Comparison of ENCODE assay signal across 8 cellular contexts in genomic region chr2:6917761-6918421, GRCh38. TPM values are rescaled to one million over a fixed set of nuclear protein-coding genes. Genes with fewer than 3 reads are reported as not detected.
DNase-seq lines count a peak whose midpoint lies in the region; ATAC-seq, FAIRE-seq and TF ChIP-seq lines count a peak whose summit lies in the region.

No MANE protein-coding gene starts in this region.

- H3K27me3 ChIP-seq in MG63: no peaks in the 10 kb centered on the region
- H3K27me3 ChIP-seq in mononuclear cell (ENCODE audit: insufficient read depth, low read length): no peaks in the 10 kb centered on the region
- H3K27me3 ChIP-seq in aorta (ENCODE audit: control insufficient read depth in 1 of 2, insufficient read depth in 2 of 2, low read length in 1 of 2): no peaks in the 10 kb centered on the region

- H3K36me3 ChIP-seq in MG63: no peaks in the 10 kb centered on the region
- H3K36me3 ChIP-seq in aorta (ENCODE audit: control insufficient read depth in 1 of 2, insufficient read depth in 2 of 2, low read length in 1 of 2): no peaks in the 10 kb centered on the region

- peak; percentile 17 for ATAC-seq in GM21390 (IDR thresholded peaks at IDR 0.05; ENCODE audit: unreplicated experiment)
- peak; percentile 30 for ATAC-seq in aorta (ENCODE audit: low FRiP score)

- H3K4me1 ChIP-seq in mononuclear cell (ENCODE audit: insufficient read depth, low read length) (peaks cover 27% of the 10 kb centered on the region), aorta (ENCODE audit: control insufficient read depth in 1 of 2, insufficient read depth in 2 of 2, low read length in 2 of 2) (no peaks in the 10 kb centered on the region)

- TF ChIP-seq CTCF in choroid plexus epithelial cell (conservative IDR thresholded peaks at IDR 0.05; ENCODE audit: low read depth, low read length) (no peak), D721Med (IDR thresholded peaks at IDR 0.05; ENCODE audit: insufficient read depth, missing control alignments) (no peak)

- peak; percentile 39 for DNase-seq in COLO668 (lab: John Stamatoyannopoulos, UW; ENCODE audit: unreplicated experiment)
- no peak for DNase-seq in MG63
- DNase-seq in choroid plexus epithelial cell (ENCODE audit: low read depth): no peak
- DNase-seq in aorta: peak in 1 of 2 donors; percentile 81
- no peak for DNase-seq in D721Med (ENCODE audit: insufficient read length, low spot score)
- DNase-seq in NCI-H128 (lab: John Stamatoyannopoulos, UW; ENCODE audit: unreplicated experiment): no peak

- no peaks in the 10 kb centered on the region for H3K9me3 ChIP-seq in MG63
- no peaks in the 10 kb centered on the region for H3K9me3 ChIP-seq in mononuclear cell (ENCODE audit: low read depth, low read length)
- H3K9me3 ChIP-seq in aorta (ENCODE audit: control insufficient read depth, low read length): no peaks in the 10 kb centered on the region

- intact Hi-C loops in aorta (cut with DNase I): loop anchor here in 1 of 2 donors (10.0 kb wide), 1 partner anchor 127 kb away; no protein-coding TSS in a partner anchor

- H3K4me3 ChIP-seq in MG63 (peak overlapping the region; percentile 38), choroid plexus epithelial cell (ENCODE audit: low read depth, low read length) (peak overlapping the region; percentile 66), mononuclear cell (ENCODE audit: low read length) (peak overlapping the region; percentile 58), aorta (ENCODE audit: low read length in 2 of 2) (peak overlapping the region; percentile 50 to 66)

- H3K27ac ChIP-seq in aorta (ENCODE audit: low read depth in 1 of 2, low read length in 2 of 2): no peak overlapping the region

- FAIRE-seq in D721Med (lab: Jason Lieb, UNC): no peak

- WGBS in aorta, 2 donors: 0 to 1% methylated on average over 38 to 68 of the region's 68 CpGs

RNA-seq across cellular contexts. Expression of gene RNF144A, which starts 0.7 kb away (rescaled TPM):
- total RNA-seq in MG63 (2014; rRNA removed; shearing (Covaris generic); ENCODE audit: low replicate concordance): 1.1 and 4.6 TPM in 2 replicates
- 22.8 TPM for total RNA-seq in mononuclear cell
- 10 to 100 TPM in 1 of 2 donors, 1 to 10 TPM in 1; 6.7 to 27.6 TPM for total RNA-seq in aorta
- 1 to 10 TPM in 1 of 2 donors, under 1 TPM in 1; 0.63 to 1.6 TPM for polyA plus RNA-seq in aorta

RNA-seq across cellular contexts. Expression of gene RSAD2, which starts 40.3 kb away (rescaled TPM):
- total RNA-seq in MG63 (2014; rRNA removed; shearing (Covaris generic); ENCODE audit: low replicate concordance): 1.2 and 6.9 TPM in 2 replicates
- total RNA-seq in mononuclear cell (6.8 TPM), aorta (1 to 10 TPM; 4.9 to 8.9 TPM)
- 1 to 10 TPM; 1.7 to 8.3 TPM for polyA plus RNA-seq in aorta

RNA-seq across cellular contexts. Expression of gene CMPK2, which starts 52.2 kb away (rescaled TPM):
- total RNA-seq in MG63 (2014; rRNA removed; shearing (Covaris generic); ENCODE audit: low replicate concordance): 2.3 and 6.6 TPM in 2 replicates
- total RNA-seq in mononuclear cell (12.8 TPM), aorta (1 to 10 TPM; 3.7 to 5.3 TPM)
- 1 to 10 TPM; 2.4 to 7.4 TPM for polyA plus RNA-seq in aorta
